39 cellular contexts compared by ENCODE assay signal in the genomic region with DNA sequence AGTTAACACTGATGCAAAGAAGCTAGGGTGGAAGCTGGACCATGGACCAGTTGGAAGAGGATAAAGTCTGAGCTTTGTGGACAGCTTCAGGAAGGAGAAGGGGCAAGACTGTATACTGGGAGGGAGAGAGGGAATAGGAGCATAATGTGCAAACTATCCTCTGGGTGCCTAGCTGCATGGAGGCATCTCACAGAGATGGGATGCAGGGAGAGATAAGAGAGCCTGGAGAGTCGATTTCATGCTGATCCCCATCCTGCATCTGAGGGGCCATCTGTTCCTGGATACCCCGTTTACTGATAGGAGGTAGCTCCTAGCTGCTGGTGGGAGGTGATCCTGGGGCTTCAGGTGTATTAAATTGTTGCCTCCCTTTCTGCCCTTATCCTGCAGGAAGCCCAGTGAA. TPM values are rescaled to one million over a fixed set of nuclear protein-coding genes. Genes with fewer than 3 reads are reported as not detected.
"Had no signal": no experiment of that assay in that cellular context is flagged by ENCODE, and none has a peak within 500 bp of the region (broad histone marks: within the 10 kb centered on the region; RNA-seq: fewer than 3 reads in every experiment).

No MANE protein-coding gene starts in this region.

- DNase-seq: Karpas-422, Kasumi-1, KBM-7, KG1, MG63, MM.1S, MV-4-11, NCI-H1048, NCI-H1092, NCI-H1092 treated with DMSO at 0.1 percent for 48 hours, NCI-H1105, NCI-H1105 treated with DMSO at 0.1 percent for 48 hours, NCI-H1417, NCI-H1417 treated with DMSO at 0.1 percent for 48 hours, NCI-H1436, NCI-H1436 treated with DMSO at 0.1 percent for 48 hours, NCI-H146, NCI-H1694, NCI-H1694 treated with DMSO at 0.1 percent for 48 hours, NCI-H187, NCI-H187 treated with DMSO at 0.1 percent for 48 hours, NCI-H1930, NCI-H2029, NCI-H2029 treated with DMSO at 0.1 percent for 48 hours, NCI-H2081, NCI-H2081 treated with DMSO at 0.1 percent for 48 hours, NCI-H2107, NCI-H2171, NCI-H2171 treated with DMSO at 0.1 percent for 48 hours, NCI-H2227 treated with DMSO at 0.1 percent for 48 hours, NCI-H226, NCI-H345, NCI-H446, NCI-H446 treated with DMSO at 0.1 percent for 48 hours had no signal

- H3K4me3 ChIP-seq: MG63 had no signal

- H3K9me3 ChIP-seq: MG63 had no signal

- H3K4me2 ChIP-seq: KMS-11 had no signal

- H3K27ac ChIP-seq: KMS-11 had no signal

- H3K36me3 ChIP-seq: MG63 had no signal

RNA-seq across cellular contexts. Expression of gene CYP4F3, which starts 8.8 kb away (rescaled TPM):
- total RNA-seq: LHCN-M2 had no signal

RNA-seq across cellular contexts. Expression of gene CYP4F12, which starts 23.4 kb away (rescaled TPM):
- total RNA-seq: LHCN-M2, M059J, NCI-H460 had no signal

RNA-seq across cellular contexts. Expression of gene CYP4F8, which starts 34.5 kb away (rescaled TPM):
- total RNA-seq: LHCN-M2, M059J, MCF 10A, NCI-H460 had no signal
